ENCODE assay signal across 1 cellular context in the genomic region with DNA sequence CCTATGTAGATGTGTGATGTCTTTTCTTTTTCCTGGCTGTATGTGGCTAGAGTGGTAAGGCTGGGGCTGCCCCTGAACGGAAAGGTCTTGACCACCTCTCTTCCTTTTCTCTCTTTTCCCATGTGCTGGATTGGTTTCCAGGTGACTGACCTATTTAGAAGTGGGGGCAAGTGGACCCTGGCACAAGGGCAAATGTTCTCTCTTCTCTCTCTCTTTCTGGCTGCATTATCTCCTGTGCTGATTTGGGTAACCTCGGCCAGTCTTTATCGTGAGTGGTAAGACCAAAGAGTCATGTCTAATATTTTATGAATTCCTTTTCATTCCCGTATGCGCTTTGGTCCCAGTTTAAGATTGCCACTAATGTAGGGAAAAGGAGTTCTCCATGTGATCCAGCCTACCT.
TF ChIP-seq lines count a peak whose summit lies in the region.

No MANE protein-coding gene starts in this region.

TF ChIP-seq in SK-N-SH treated with all-trans-retinoic acid at 6 μM for 48 hours, 23 proteins besides CTCF, POLR2A, EP300 and RAD21 (continued from another document):
- no peak for TF ChIP-seq POU6F1 (CRISPR knock-in tag; IDR thresholded peaks at IDR 0.05; ENCODE audit: borderline replicate concordance, low read depth)
- no peak for TF ChIP-seq ZNF70 (CRISPR knock-in tag; IDR thresholded peaks at IDR 0.05)
- no peak for TF ChIP-seq ZNF8 (CRISPR knock-in tag; IDR thresholded peaks at IDR 0.05)
- no peak for TF ChIP-seq GLIS3 (CRISPR knock-in tag; IDR thresholded peaks at IDR 0.05)
- TF ChIP-seq ZFP30 (CRISPR knock-in tag; IDR thresholded peaks at IDR 0.05): no peak
- TF ChIP-seq TSHZ2 (CRISPR knock-in tag; IDR thresholded peaks at IDR 0.05): no peak
- no peak for TF ChIP-seq TCF4 (CRISPR knock-in tag; IDR thresholded peaks at IDR 0.05; ENCODE audit: borderline replicate concordance)
- TF ChIP-seq, protein P1, sequence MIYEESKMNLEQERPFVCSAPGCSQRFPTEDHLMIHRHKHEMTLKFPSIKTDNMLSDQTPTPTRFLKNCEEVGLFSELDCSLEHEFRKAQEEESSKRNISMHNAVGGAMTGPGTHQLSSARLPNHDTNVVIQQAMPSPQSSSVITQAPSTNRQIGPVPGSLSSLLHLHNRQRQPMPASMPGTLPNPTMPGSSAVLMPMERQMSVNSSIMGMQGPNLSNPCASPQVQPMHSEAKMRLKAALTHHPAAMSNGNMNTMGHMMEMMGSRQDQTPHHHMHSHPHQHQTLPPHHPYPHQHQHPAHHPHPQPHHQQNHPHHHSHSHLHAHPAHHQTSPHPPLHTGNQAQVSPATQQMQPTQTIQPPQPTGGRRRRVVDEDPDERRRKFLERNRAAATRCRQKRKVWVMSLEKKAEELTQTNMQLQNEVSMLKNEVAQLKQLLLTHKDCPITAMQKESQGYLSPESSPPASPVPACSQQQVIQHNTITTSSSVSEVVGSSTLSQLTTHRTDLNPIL (CRISPR knock-in tag; IDR thresholded peaks at IDR 0.05; ENCODE audit: low read depth): no peak
- TF ChIP-seq TOX (CRISPR knock-in tag; IDR thresholded peaks at IDR 0.05; ENCODE audit: borderline replicate concordance): no peak
- TF ChIP-seq ZFP3 (CRISPR knock-in tag; IDR thresholded peaks at IDR 0.05): no peak
- no peak for TF ChIP-seq ARNTL (CRISPR knock-in tag; IDR thresholded peaks at IDR 0.05; ENCODE audit: borderline replicate concordance, low read depth)
